8 cellular contexts compared by ENCODE assay signal in the genomic region with DNA sequence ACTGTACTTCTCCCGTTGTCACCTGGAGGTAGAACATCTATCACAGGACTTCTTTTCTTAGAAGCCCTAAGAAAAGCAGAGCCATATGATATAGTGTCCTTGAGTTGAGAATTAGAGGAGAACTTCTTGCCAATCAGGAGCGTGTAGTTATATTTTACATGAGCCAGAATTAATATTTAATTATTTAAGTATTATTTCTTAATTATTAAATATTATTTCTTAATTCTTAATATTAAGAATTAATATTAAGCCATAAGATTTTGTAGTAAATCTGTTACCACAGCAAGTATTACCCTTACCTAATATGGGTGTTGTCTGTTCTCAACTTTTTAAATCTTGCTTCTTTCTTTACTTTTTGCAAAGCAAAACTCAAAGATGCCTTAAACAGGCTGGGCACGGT. TPM values are rescaled to one million over a fixed set of nuclear protein-coding genes. Genes with fewer than 3 reads are reported as not detected.
"Had no signal": no experiment of that assay in that cellular context is flagged by ENCODE, and none has a peak within 500 bp of the region (broad histone marks: within the 10 kb centered on the region; RNA-seq: fewer than 3 reads in every experiment).

No MANE protein-coding gene starts in this region.

- H3K4me1 Mint-ChIP-seq: IgD-negative memory B cell had no signal

- H3K4me3 Mint-ChIP-seq: IgD-negative memory B cell had no signal

- ATAC-seq: HepG2, K562 had no signal

- H3K27ac Mint-ChIP-seq: IgD-negative memory B cell had no signal

- H3K9me3 Mint-ChIP-seq: IgD-negative memory B cell had no signal

- DNase-seq: IMR-90, KBM-7, KG1 had no signal

RNA-seq across cellular contexts. Expression of a gene that starts 10.2 kb away (rescaled TPM):
- total RNA-seq: HepG2, HT-29, HT1080, IMR-90 had no signal

RNA-seq across cellular contexts. Expression of a gene that starts 41.6 kb away (rescaled TPM):
- total RNA-seq: HepG2, HT-29, HT1080, IMR-90, K562 had no signal
